In the genomic region with DNA sequence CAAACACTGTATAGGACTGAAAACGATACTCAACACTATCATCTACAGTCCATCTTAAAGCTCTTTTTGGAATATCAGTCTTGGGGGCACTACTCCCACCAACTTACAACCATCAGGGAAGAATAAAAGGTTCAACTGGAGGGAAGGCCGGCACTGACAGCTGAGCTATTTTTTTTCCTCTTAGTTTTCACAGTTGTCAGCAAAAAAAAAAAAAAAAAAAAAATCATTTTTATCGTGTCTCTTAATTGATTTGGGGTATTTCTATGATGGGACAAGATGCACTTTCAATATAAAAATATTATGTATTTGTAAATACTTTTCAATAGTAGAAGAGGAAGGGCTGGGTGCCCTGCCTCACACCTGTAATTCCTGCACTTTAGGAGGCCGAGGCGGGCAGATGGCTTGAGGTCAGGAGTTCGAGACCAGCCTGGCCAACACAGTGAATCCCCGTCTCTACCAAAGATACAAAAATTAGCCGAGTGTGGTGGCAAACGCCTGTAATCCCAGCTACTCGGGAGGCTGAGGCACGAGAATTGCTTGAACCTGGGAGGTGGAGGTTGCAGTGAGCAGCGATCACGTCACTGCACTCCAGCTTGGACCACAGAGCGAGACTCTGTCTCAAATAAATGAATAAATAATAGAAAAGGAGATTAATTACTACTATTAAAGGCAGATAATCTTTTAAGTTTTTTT, we compare ENCODE assay signal across 10 cellular contexts. TPM values are rescaled to one million over a fixed set of nuclear protein-coding genes. Genes with fewer than 3 reads are reported as not detected.
DNase-seq lines count a peak whose midpoint lies in the region; ATAC-seq and TF ChIP-seq lines count a peak whose summit lies in the region.
"Had no signal": no experiment of that assay in that cellular context is flagged by ENCODE, and none has a peak within 500 bp of the region (broad histone marks: within the 10 kb centered on the region; RNA-seq: fewer than 3 reads in every experiment).

No MANE protein-coding gene starts in this region.

- no peak for ATAC-seq in effector memory CD8-positive, alpha-beta T cell (replicated peaks)
- no peak for ATAC-seq in HG03159 (IDR thresholded peaks at IDR 0.05; ENCODE audit: unreplicated experiment)

- no peaks in the 10 kb centered on the region for H3F3A ChIP-seq in OCI-LY1 (ENCODE audit: insufficient read depth, low read length)

- peaks cover 83% of the 10 kb centered on the region for H3K79me2 ChIP-seq in OCI-LY1 (ENCODE audit: insufficient read depth, low read length)

- no peak overlapping the region for H4K91ac ChIP-seq in neuronal stem cell (ENCODE audit: low read depth, low read length, poor library complexity)

- H3K36me3 ChIP-seq in OCI-LY1 (ENCODE audit: insufficient read depth, low read length) (peaks cover 11% of the 10 kb centered on the region; the same call in 1 of the 2 replicates), neuronal stem cell (replicated peaks in 1 of 2; ENCODE audit: control insufficient read depth in 2 of 2, insufficient read depth in 2 of 2, low read length in 2 of 2) (peaks cover 0 to 5% of the 10 kb centered on the region in 2 donors), esophagus squamous epithelium (no peaks in the 10 kb centered on the region)
- H3K36me3 ChIP-seq: esophagus muscularis mucosa, ovary had no signal

- H2AK5ac ChIP-seq in neuronal stem cell (ENCODE audit: low read depth, low read length): no peak overlapping the region

- H3K23ac ChIP-seq in neuronal stem cell (ENCODE audit: low read depth, low read length, poor library complexity): no peak overlapping the region

- no peaks in the 10 kb centered on the region for H3K9me2 ChIP-seq in OCI-LY1 (ENCODE audit: low read depth, low read length)

- TF ChIP-seq POLR2A in esophagus squamous epithelium (IDR thresholded peaks at IDR 0.05): no peak

- H3K27me3 Mint-ChIP-seq in effector memory CD8-positive, alpha-beta T cell: no peaks in the 10 kb centered on the region

- WGBS in neuronal stem cell (ENCODE audit: extremely low coverage in 2 of 2, insufficient read length in 2 of 2, insufficient replicate concordance in 1 of 2), 2 donors: no CpG with 5 or more reads among the region's 14 CpGs
- 74 to 86% methylated on average over 13 to 14 of the region's 14 CpGs for WGBS in esophagus squamous epithelium, 2 donors

- H3K27ac Mint-ChIP-seq in effector memory CD8-positive, alpha-beta T cell: peak overlapping the region; percentile 96 to 99

- H3K4me3 ChIP-seq in GM12875 (ENCODE audit: low read depth, low read length) (peak overlapping the region; percentile 85), OCI-LY1 (ENCODE audit: low read depth, low read length, poor library complexity, severe bottlenecking) (peak overlapping the region; percentile 75), neuronal stem cell (ENCODE audit: low read length in 2 of 2) (peak overlapping the region; percentile 60 to 68), esophagus squamous epithelium (peak overlapping the region in 1 of 4 donors; percentile 69)

- H2BK15ac ChIP-seq in neuronal stem cell (ENCODE audit: low read length): no peak overlapping the region

- H3K4me2 ChIP-seq in OCI-LY1 (ENCODE audit: low read length): peak overlapping the region; percentile 92
- H3K4me2 ChIP-seq in neuronal stem cell (ENCODE audit: insufficient read depth, low read length, poor library complexity, severe bottlenecking): peak overlapping the region; percentile 45

- peaks cover 30 to 46% of the 10 kb centered on the region in 2 donors for H3K4me1 Mint-ChIP-seq in effector memory CD8-positive, alpha-beta T cell (ENCODE audit: low read depth in 2 of 2)

- peak overlapping the region; percentile 90 to 94 for H3K4me3 Mint-ChIP-seq in effector memory CD8-positive, alpha-beta T cell

- H2BK120ac ChIP-seq in neuronal stem cell (ENCODE audit: low read depth, low read length): no peak overlapping the region

- H4K20me1 ChIP-seq in OCI-LY1 (ENCODE audit: insufficient read depth, low read length): no peaks in the 10 kb centered on the region

- H2AFZ ChIP-seq in OCI-LY1 (ENCODE audit: low read length) (no peak overlapping the region; the same call in 1 of the 2 replicates), neuronal stem cell (ENCODE audit: low read length) (no peak overlapping the region)

- H3K36me3 Mint-ChIP-seq in effector memory CD8-positive, alpha-beta T cell (ENCODE audit: insufficient read depth): peaks cover 13% of the 10 kb centered on the region

- H3K9me3 Mint-ChIP-seq in effector memory CD8-positive, alpha-beta T cell: no peaks in the 10 kb centered on the region

- no peaks in the 10 kb centered on the region for H3K9me3 ChIP-seq in OCI-LY1 (ENCODE audit: low read length)
- H3K9me3 ChIP-seq in neuronal stem cell (replicated peaks in 1 of 2; ENCODE audit: control insufficient read depth in 2 of 2, insufficient read depth in 1 of 2, low read depth in 1 of 2, low read length in 2 of 2): no peaks in the 10 kb centered on the region
- no peaks in the 10 kb centered on the region for H3K9me3 ChIP-seq in esophagus squamous epithelium
- H3K9me3 ChIP-seq: esophagus muscularis mucosa, ovary had no signal

- TF ChIP-seq CTCF in GM12875 (IDR thresholded peaks at IDR 0.05; ENCODE audit: borderline replicate concordance, insufficient read depth, low read depth, low read length): no peak
- TF ChIP-seq CTCF in OCI-LY1 (IDR thresholded peaks at IDR 0.05; ENCODE audit: low read length): no peak
- TF ChIP-seq CTCF in esophagus squamous epithelium (IDR thresholded peaks at IDR 0.05): no peak

- peak overlapping the region; percentile 77 for H3K9ac ChIP-seq in OCI-LY1 (ENCODE audit: low read length)
- no peak overlapping the region for H3K9ac ChIP-seq in neuronal stem cell (ENCODE audit: low read depth, low read length, poor library complexity)

- H3K79me1 ChIP-seq in neuronal stem cell (ENCODE audit: low read depth, low read length): no peaks in the 10 kb centered on the region

- intact Hi-C loops in esophagus squamous epithelium (cut with DNase I): no loop called here

- no peak overlapping the region for H4K8ac ChIP-seq in neuronal stem cell (ENCODE audit: low read depth, low read length)

- H3K4me1 ChIP-seq in OCI-LY1 (ENCODE audit: insufficient read depth, low read length, severe bottlenecking) (peaks cover 60% of the 10 kb centered on the region), neuronal stem cell (ENCODE audit: control insufficient read depth in 2 of 2, insufficient read depth in 1 of 2, low read depth in 1 of 2, low read length in 2 of 2) (peaks cover 2 to 13% of the 10 kb centered on the region in 2 donors), esophagus squamous epithelium (peaks cover 0 to 47% (median 14%) of the 10 kb centered on the region in 3 donors)

- no peak overlapping the region for H3K4ac ChIP-seq in neuronal stem cell (ENCODE audit: low read length)

- no peak for DNase-seq in effector memory CD8-positive, alpha-beta T cell
- DNase-seq in neuronal stem cell (ENCODE audit: low spot score) (no peak), esophagus squamous epithelium (lab: John Stamatoyannopoulos, UW) (no peak), NCI-H526 treated with DMSO at 0.1 percent for 48 hours (lab: John Stamatoyannopoulos, UW) (no peak)
- DNase-seq: NCI-H2081 treated with DMSO at 0.1 percent for 48 hours, ovary had no signal

- H3K27me3 ChIP-seq in OCI-LY1 (ENCODE audit: insufficient read depth, low read length): no peaks in the 10 kb centered on the region
- H3K27me3 ChIP-seq in neuronal stem cell (ENCODE audit: control insufficient read depth in 3 of 3, insufficient read depth in 3 of 3, low read depth in 1 of 3, low read length in 3 of 3): no peaks in the 10 kb centered on the region
- no peaks in the 10 kb centered on the region for H3K27me3 ChIP-seq in esophagus squamous epithelium
- H3K27me3 ChIP-seq: esophagus muscularis mucosa, ovary had no signal

- H3K27ac ChIP-seq in OCI-LY1 (ENCODE audit: low read depth, low read length, poor library complexity, severe bottlenecking): peak overlapping the region; percentile 83
- no peak overlapping the region for H3K27ac ChIP-seq in neuronal stem cell (replicated peaks; ENCODE audit: low read length)
- no peak overlapping the region for H3K27ac ChIP-seq in esophagus squamous epithelium
- H3K27ac ChIP-seq: ovary had no signal

- no peak overlapping the region for H3K18ac ChIP-seq in neuronal stem cell (ENCODE audit: low read length)

- no peak overlapping the region for H2BK12ac ChIP-seq in neuronal stem cell (ENCODE audit: low read length)

- H2BK5ac ChIP-seq in neuronal stem cell (ENCODE audit: low read length): no peak overlapping the region

- H3K14ac ChIP-seq in neuronal stem cell (ENCODE audit: low read length): no peak overlapping the region

RNA-seq across cellular contexts. Expression of a gene that starts 1.5 kb away (rescaled TPM):
- 24.7 TPM for polyA plus RNA-seq in neuronal stem cell (2013, experiment 1 of 2)
- 25.4 TPM for polyA plus RNA-seq in neuronal stem cell (2013, experiment 2 of 2)
- 1 to 10 TPM; 1.7 to 9.1 (median 3.6) TPM for total RNA-seq in esophagus squamous epithelium

RNA-seq across cellular contexts. Expression of a gene that starts 1.7 kb away (rescaled TPM):
- 11.3 TPM for polyA plus RNA-seq in neuronal stem cell (2013, experiment 1 of 2)
- polyA plus RNA-seq in neuronal stem cell (2013, experiment 2 of 2): 11.6 TPM
- total RNA-seq in esophagus squamous epithelium: 10 to 100 TPM in 3 of 4 donors, 1 to 10 TPM in 1; 5.3 to 12.2 (median 11.8) TPM
